Comparison of ENCODE assay signal across 8 cellular contexts in genomic region chr3:52372822-52373504, GRCh38. TPM values are rescaled to one million over a fixed set of nuclear protein-coding genes. Genes with fewer than 3 reads are reported as not detected.
DNase-seq lines count a peak whose midpoint lies in the region; ATAC-seq and TF ChIP-seq lines count a peak whose summit lies in the region.

No MANE protein-coding gene starts in this region.

- H3K27me3 Mint-ChIP-seq in activated B cell treated with CpG ODN at 0.5 μM for 24 hours (no peaks in the 10 kb centered on the region), type B pancreatic cell (peaks cover 22% of the 10 kb centered on the region)
- peaks cover 4% of the 10 kb centered on the region for H3K27me3 Mint-ChIP-seq in activated T-helper 2 cell treated with anti-CD3 and anti-CD28 coated beads, Interferon-gamma antibody, Interleukin-2, Interleukin-4, amounts not matched to agents 10 μg/mL and 5 μg/mL and 100 μg/mL, durations not matched to agents 14 hours and 24 hours and 36 hours (ENCODE audit: low read depth)

- H3K4me3 Mint-ChIP-seq in activated B cell treated with CpG ODN at 0.5 μM for 24 hours (peak overlapping the region; percentile 66), type B pancreatic cell (peak overlapping the region; percentile 53)
- H3K4me3 Mint-ChIP-seq in activated T-helper 2 cell treated with anti-CD3 and anti-CD28 coated beads, Interferon-gamma antibody, Interleukin-2, Interleukin-4, amounts not matched to agents 10 μg/mL and 5 μg/mL and 100 μg/mL, durations not matched to agents 14 hours and 24 hours and 36 hours (ENCODE audit: low read depth): no peak overlapping the region

- ATAC-seq in activated B cell treated with CpG ODN at 0.5 μM for 24 hours (ENCODE audit: low read depth): peak; percentile 91

- H3K27me3 ChIP-seq in iPS-20b (ENCODE audit: insufficient read depth, low read length) (peaks cover 27% of the 10 kb centered on the region), WERI-Rb-1 (ENCODE audit: insufficient read depth, low read depth, severe bottlenecking) (no peaks in the 10 kb centered on the region)

- H3K4me1 ChIP-seq in iPS-20b (ENCODE audit: insufficient read depth, low read length): peaks cover 5% of the 10 kb centered on the region

- H3K27ac Mint-ChIP-seq in activated B cell treated with CpG ODN at 0.5 μM for 24 hours (peak overlapping the region; percentile 73), type B pancreatic cell (peak overlapping the region; percentile 13)
- no peak overlapping the region for H3K27ac Mint-ChIP-seq in activated T-helper 2 cell treated with anti-CD3 and anti-CD28 coated beads, Interferon-gamma antibody, Interleukin-2, Interleukin-4, amounts not matched to agents 10 μg/mL and 5 μg/mL and 100 μg/mL, durations not matched to agents 14 hours and 24 hours and 36 hours

- H3K4me3 ChIP-seq in iPS-20b (ENCODE audit: low read length) (peak overlapping the region; percentile 57), WERI-Rb-1 (ENCODE audit: low read depth, low read length) (no peak overlapping the region)

- POLR2A ChIA-PET in activated B cell treated with CpG ODN at 0.5 μM for 24 hours (lab: Charles Lee): interaction anchor here (0.7 kb wide), 1 partner anchor 341 kb away, joined by 5 read pairs; no protein-coding TSS in a partner anchor

- no peak for TF ChIP-seq CTCF in activated B cell treated with CpG ODN at 0.5 μM for 24 hours (IDR thresholded peaks at IDR 0.05)
- no peak for TF ChIP-seq CTCF in type B pancreatic cell (conservative IDR thresholded peaks at IDR 0.05)
- no peak for TF ChIP-seq CTCF in WERI-Rb-1 (IDR thresholded peaks at IDR 0.05; ENCODE audit: low read depth, low read length)

- H3K27ac ChIP-seq in iPS-20b (ENCODE audit: low read length) (no peak overlapping the region), WERI-Rb-1 (no peak overlapping the region)

- intact Hi-C loops in activated B cell treated with CpG ODN at 0.5 μM for 24 hours (cut with micrococcal nuclease): no loop called here
- intact Hi-C loops in activated T-helper 2 cell treated with anti-CD3 and anti-CD28 coated beads, Interferon-gamma antibody, Interleukin-2, Interleukin-4, amounts not matched to agents 10 μg/mL and 5 μg/mL and 100 μg/mL, durations not matched to agents 14 hours and 24 hours and 36 hours (cut with micrococcal nuclease): no loop called here

- DNase-seq in activated T-cell treated with anti-CD3 and anti-CD28 coated beads for 4 hours (peak; percentile 25), activated B cell treated with CpG ODN at 0.5 μM for 24 hours (peak; percentile 69), type B pancreatic cell (ENCODE audit: extremely low spot score, unreplicated experiment) (no peak), WERI-Rb-1 (no peak), SHP77 (lab: John Stamatoyannopoulos, UW) (no peak)
- DNase-seq in activated T-cell treated with anti-CD3 and anti-CD28 coated beads, Interleukin-2, amount 50 U/mL, for 48 hours: no peak
- no peak for DNase-seq in activated T-helper 2 cell treated with anti-CD3 and anti-CD28 coated beads, Interferon-gamma antibody, Interleukin-2, Interleukin-4, amounts not matched to agents 10 μg/mL and 5 μg/mL and 100 μg/mL, durations not matched to agents 14 hours and 24 hours and 36 hours (ENCODE audit: low spot score)

- H3K36me3 Mint-ChIP-seq in activated B cell treated with CpG ODN at 0.5 μM for 24 hours (ENCODE audit: low read depth): peaks cover 17% of the 10 kb centered on the region
- no peaks in the 10 kb centered on the region for H3K36me3 Mint-ChIP-seq in type B pancreatic cell
- peaks cover 3% of the 10 kb centered on the region for H3K36me3 Mint-ChIP-seq in activated T-helper 2 cell treated with anti-CD3 and anti-CD28 coated beads, Interferon-gamma antibody, Interleukin-2, Interleukin-4, amounts not matched to agents 10 μg/mL and 5 μg/mL and 100 μg/mL, durations not matched to agents 14 hours and 24 hours and 36 hours (ENCODE audit: low read depth)

- H3K36me3 ChIP-seq in iPS-20b (ENCODE audit: insufficient read depth, low read depth, low read length): no peaks in the 10 kb centered on the region
- H3K36me3 ChIP-seq in WERI-Rb-1: no peaks in the 10 kb centered on the region

- H3K4me1 Mint-ChIP-seq in activated B cell treated with CpG ODN at 0.5 μM for 24 hours (peaks cover 27% of the 10 kb centered on the region), type B pancreatic cell (ENCODE audit: unreplicated experiment) (peaks cover 15% of the 10 kb centered on the region)
- peaks cover 3% of the 10 kb centered on the region for H3K4me1 Mint-ChIP-seq in activated T-helper 2 cell treated with anti-CD3 and anti-CD28 coated beads, Interferon-gamma antibody, Interleukin-2, Interleukin-4, amounts not matched to agents 10 μg/mL and 5 μg/mL and 100 μg/mL, durations not matched to agents 14 hours and 24 hours and 36 hours (ENCODE audit: low read depth)

- peak overlapping the region; percentile 19; the same call in 1 of the 2 replicates for H3K9ac ChIP-seq in iPS-20b (ENCODE audit: low read depth, low read length)

- no peaks in the 10 kb centered on the region for H3K9me3 Mint-ChIP-seq in activated B cell treated with CpG ODN at 0.5 μM for 24 hours
- no peaks in the 10 kb centered on the region for H3K9me3 Mint-ChIP-seq in type B pancreatic cell
- no peaks in the 10 kb centered on the region for H3K9me3 Mint-ChIP-seq in activated T-helper 2 cell treated with anti-CD3 and anti-CD28 coated beads, Interferon-gamma antibody, Interleukin-2, Interleukin-4, amounts not matched to agents 10 μg/mL and 5 μg/mL and 100 μg/mL, durations not matched to agents 14 hours and 24 hours and 36 hours

- CTCF ChIA-PET in activated B cell treated with CpG ODN at 0.5 μM for 24 hours (lab: Charles Lee): no interaction called here

- H3K9me3 ChIP-seq in iPS-20b (ENCODE audit: insufficient read depth, low read depth, low read length): no peaks in the 10 kb centered on the region
- no peaks in the 10 kb centered on the region for H3K9me3 ChIP-seq in WERI-Rb-1 (ENCODE audit: severe bottlenecking)

RNA-seq across cellular contexts. Expression of gene BAP1, which starts 36.8 kb away (rescaled TPM):
- total RNA-seq in activated B cell treated with CpG ODN at 0.5 μM for 24 hours (98.7 and 105 TPM in 2 replicates), type B pancreatic cell (ENCODE audit: low replicate concordance) (80.9 and 106 TPM in 2 replicates)
- 106 and 108 TPM in 2 replicates for total RNA-seq in activated T-helper 2 cell treated with anti-CD3 and anti-CD28 coated beads, Interferon-gamma antibody, Interleukin-2, Interleukin-4, amounts not matched to agents 10 μg/mL and 5 μg/mL and 100 μg/mL, durations not matched to agents 14 hours and 24 hours and 36 hours

RNA-seq across cellular contexts. Expression of gene PHF7, which starts 37.5 kb away (rescaled TPM):
- total RNA-seq in activated B cell treated with CpG ODN at 0.5 μM for 24 hours: 6.4 and 7.5 TPM in 2 replicates
- 3.9 and 8.2 TPM in 2 replicates for total RNA-seq in type B pancreatic cell (ENCODE audit: low replicate concordance)
- 11.5 and 12.5 TPM in 2 replicates for total RNA-seq in activated T-helper 2 cell treated with anti-CD3 and anti-CD28 coated beads, Interferon-gamma antibody, Interleukin-2, Interleukin-4, amounts not matched to agents 10 μg/mL and 5 μg/mL and 100 μg/mL, durations not matched to agents 14 hours and 24 hours and 36 hours

RNA-seq across cellular contexts. Expression of gene DNAH1, which starts 56.8 kb away (rescaled TPM):
- total RNA-seq in activated B cell treated with CpG ODN at 0.5 μM for 24 hours (22.8 and 25.8 TPM in 2 replicates), type B pancreatic cell (ENCODE audit: low replicate concordance) (2.6 and 7.3 TPM in 2 replicates)
- total RNA-seq in activated T-helper 2 cell treated with anti-CD3 and anti-CD28 coated beads, Interferon-gamma antibody, Interleukin-2, Interleukin-4, amounts not matched to agents 10 μg/mL and 5 μg/mL and 100 μg/mL, durations not matched to agents 14 hours and 24 hours and 36 hours: 9.8 and 11.1 TPM in 2 replicates

Comparison
In these comparisons a context has a peak if more than half of its experiments do, and no peak if none do; other contexts are left out.
1. DNase-seq: peak in activated T-cell treated with anti-CD3 and anti-CD28 coated beads for 4 hours (single experiment) and activated B cell treated with CpG ODN at 0.5 μM for 24 hours (single experiment); none in activated T-cell treated with anti-CD3 and anti-CD28 coated beads, Interleukin-2, amount 50 U/mL, for 48 hours (0 of 2), type B pancreatic cell (single experiment), activated T-helper 2 cell treated with anti-CD3 and anti-CD28 coated beads, Interferon-gamma antibody, Interleukin-2, Interleukin-4, amounts not matched to agents 10 μg/mL and 5 μg/mL and 100 μg/mL, durations not matched to agents 14 hours and 24 hours and 36 hours (single experiment), WERI-Rb-1 (single experiment) and SHP77 (0 of 2).